1 cellular context compared by ENCODE assay signal in genomic region chr6:28929887-28930620, GRCh38.
TF ChIP-seq lines count a peak whose summit lies in the region.

No MANE protein-coding gene starts in this region.

TF ChIP-seq in K562, 482 proteins besides CTCF, POLR2A, EP300 and RAD21 (continued from another document):
- TF ChIP-seq ZNF512 (tag; IDR thresholded peaks at IDR 0.05): peak; percentile 69
